ENCODE assay signal across 20 cellular contexts in the genomic region with DNA sequence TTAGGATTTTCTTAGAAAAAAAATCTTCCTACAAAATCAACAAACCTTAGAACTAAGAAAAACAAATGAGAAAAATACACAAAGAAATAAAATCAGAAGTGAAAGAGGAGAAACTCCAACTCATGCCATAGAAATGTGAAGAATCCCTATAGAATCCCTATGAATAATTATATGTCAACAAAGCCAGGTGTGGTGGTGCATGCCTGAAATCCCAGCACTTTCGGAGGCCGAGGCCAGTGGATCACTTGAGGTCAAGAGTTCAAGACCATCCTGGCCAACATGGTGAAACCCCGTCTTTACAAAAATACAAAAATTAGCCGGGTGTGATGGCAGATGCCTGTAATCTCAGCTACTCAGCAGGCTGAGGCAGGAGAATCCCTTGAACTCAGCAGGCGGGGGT. TPM values are rescaled to one million over a fixed set of nuclear protein-coding genes. Genes with fewer than 3 reads are reported as not detected.
DNase-seq lines count a peak whose midpoint lies in the region; ATAC-seq, FAIRE-seq and TF ChIP-seq lines count a peak whose summit lies in the region.
"Had no signal": no experiment of that assay in that cellular context is flagged by ENCODE, and none has a peak within 500 bp of the region (broad histone marks: within the 10 kb centered on the region; RNA-seq: fewer than 3 reads in every experiment).

No MANE protein-coding gene starts in this region.

- FAIRE-seq in bronchial epithelial cell (lab: Jason Lieb, UNC): no peak

- H3K27me3 ChIP-seq in bronchial epithelial cell (ENCODE audit: control insufficient read depth, insufficient read depth, low read length) (no peaks in the 10 kb centered on the region), mesenchymal stem cell (ENCODE audit: control insufficient read depth in 1 of 2, insufficient read depth in 1 of 2, low read length in 2 of 2) (no peaks in the 10 kb centered on the region), Karpas-422 (ENCODE audit: low read length) (no peaks in the 10 kb centered on the region)
- H3K27me3 ChIP-seq: BE2C, body of pancreas, Peyer's patch had no signal

- H3K9ac ChIP-seq in mesenchymal stem cell (ENCODE audit: low read length) (no peak overlapping the region), Karpas-422 (ENCODE audit: low read length) (no peak overlapping the region)

- H3K4me1 ChIP-seq in mesenchymal stem cell (ENCODE audit: control insufficient read depth, insufficient read depth, low read depth, low read length) (peaks cover 2% of the 10 kb centered on the region), Karpas-422 (ENCODE audit: low read length) (no peaks in the 10 kb centered on the region)
- H3K4me1 ChIP-seq: BE2C, body of pancreas, Peyer's patch had no signal

- H3K23ac ChIP-seq in mesenchymal stem cell (ENCODE audit: low read length in 2 of 2): no peak overlapping the region

- TF ChIP-seq CTCF in bronchial epithelial cell (IDR thresholded peaks at IDR 0.05; ENCODE audit: insufficient read depth, low read length, severe bottlenecking) (no peak), omental fat pad (IDR thresholded peaks at IDR 0.05) (no peak)

- H4K8ac ChIP-seq in mesenchymal stem cell (ENCODE audit: low read length): no peak overlapping the region

- H4K91ac ChIP-seq in mesenchymal stem cell (ENCODE audit: low read length): no peak overlapping the region

- no peak overlapping the region for H3K14ac ChIP-seq in mesenchymal stem cell (ENCODE audit: low read length in 2 of 2)

- H3K4me2 ChIP-seq in mesenchymal stem cell (ENCODE audit: low read length, poor library complexity, severe bottlenecking) (no peak overlapping the region), Karpas-422 (ENCODE audit: low read depth, low read length, poor library complexity, severe bottlenecking) (no peak overlapping the region)

- H2AFZ ChIP-seq in mesenchymal stem cell (ENCODE audit: low read depth, low read length) (no peak overlapping the region), Karpas-422 (ENCODE audit: low read length) (no peak overlapping the region)

- H3K79me2 ChIP-seq in Karpas-422 (ENCODE audit: low read length): no peaks in the 10 kb centered on the region

- no peaks in the 10 kb centered on the region for H3K36me3 ChIP-seq in bronchial epithelial cell (ENCODE audit: control insufficient read depth, insufficient read depth, low read length)
- no peaks in the 10 kb centered on the region for H3K36me3 ChIP-seq in mesenchymal stem cell (ENCODE audit: control insufficient read depth in 1 of 2, insufficient read depth in 2 of 2, low read depth in 1 of 2, low read length in 2 of 2)
- no peaks in the 10 kb centered on the region for H3K36me3 ChIP-seq in Karpas-422 (ENCODE audit: insufficient read depth, low read length)
- H3K36me3 ChIP-seq: BE2C had no signal

- no peak overlapping the region for H3K18ac ChIP-seq in mesenchymal stem cell (ENCODE audit: low read depth in 1 of 2, low read length in 2 of 2)

- no peak overlapping the region for H2BK120ac ChIP-seq in mesenchymal stem cell (ENCODE audit: low read depth, low read length)

- H2BK5ac ChIP-seq in mesenchymal stem cell (ENCODE audit: low read depth, low read length, poor library complexity, severe bottlenecking): no peak overlapping the region

- no peak overlapping the region for H2AK5ac ChIP-seq in mesenchymal stem cell (ENCODE audit: low read length, severe bottlenecking)

- no peak overlapping the region for H3K4me3 ChIP-seq in bronchial epithelial cell (ENCODE audit: low read depth, low read length)
- H3K4me3 ChIP-seq in mesenchymal stem cell (ENCODE audit: insufficient read depth in 1 of 2, low read depth in 1 of 2, low read length in 2 of 2): no peak overlapping the region
- H3K4me3 ChIP-seq in Karpas-422 (ENCODE audit: low read length): no peak overlapping the region
- H3K4me3 ChIP-seq: body of pancreas, Peyer's patch had no signal

- peak overlapping the region; percentile 86 for H3K27ac ChIP-seq in mesenchymal stem cell (ENCODE audit: low read length, poor library complexity, severe bottlenecking)
- H3K27ac ChIP-seq in Karpas-422 (ENCODE audit: low read length): no peak overlapping the region
- H3K27ac ChIP-seq: body of pancreas, Peyer's patch had no signal

- H3K4ac ChIP-seq in mesenchymal stem cell (ENCODE audit: low read depth in 1 of 2, low read length in 2 of 2): no peak overlapping the region

- no peak overlapping the region for H2BK12ac ChIP-seq in mesenchymal stem cell (ENCODE audit: low read length in 2 of 2)

- H3K9me3 ChIP-seq in mesenchymal stem cell (ENCODE audit: control insufficient read depth, low read length) (no peaks in the 10 kb centered on the region), Karpas-422 (ENCODE audit: low read length) (no peaks in the 10 kb centered on the region)
- H3K9me3 ChIP-seq: BE2C, body of pancreas, Peyer's patch had no signal

- H2BK15ac ChIP-seq in mesenchymal stem cell (ENCODE audit: low read depth, poor library complexity, severe bottlenecking): no peak overlapping the region

- H3K9me2 ChIP-seq in Karpas-422 (replicated peaks; ENCODE audit: insufficient read depth, low read length): no peaks in the 10 kb centered on the region

- no peaks in the 10 kb centered on the region for H4K20me1 ChIP-seq in Karpas-422 (ENCODE audit: insufficient read depth, low read depth, low read length)

- no peaks in the 10 kb centered on the region for H3K79me1 ChIP-seq in mesenchymal stem cell (replicated peaks; ENCODE audit: low read length, poor library complexity, severe bottlenecking)

- DNase-seq in EH (ENCODE audit: low read depth): peak; percentile 58
- DNase-seq in NCI-H226: peak; percentile 70
- peak; percentile 75 for DNase-seq in bronchial epithelial cell (ENCODE audit: low read depth)
- DNase-seq in mesenchymal stem cell: no peak
- no peak for DNase-seq in Karpas-422
- DNase-seq in SHP77 (lab: John Stamatoyannopoulos, UW): no peak
- DNase-seq in omental fat pad (ENCODE audit: low spot score): no peak
- DNase-seq: activated CD8-positive, alpha-beta memory T cell treated with anti-CD3 and anti-CD28 coated beads, Interleukin-2, amount 10 ng/mL, durations not matched to agents 7 days and 5 days; activated gamma-delta T cell treated with Interleukin-2 at 50 U/mL for 16 hours; BE2C; body of pancreas; DMS 273 treated with DMSO at 0.1 percent for 48 hours; effector CD4-positive, alpha-beta T cell; NCI-H2029 treated with DMSO at 0.1 percent for 48 hours; NCI-H526; Peyer's patch; stimulated activated naive B cell treated with anti-CD40 and anti-IgM and Interleukin-4, amounts not matched to agents 10 μg/mL and 1 μg/mL and 100 μg/mL, for 72 hours had no signal

- ATAC-seq in GM21717 (IDR thresholded peaks at IDR 0.05; ENCODE audit: unreplicated experiment) (no peak), omental fat pad (ENCODE audit: low FRiP score) (no peak)
- ATAC-seq: activated CD8-positive, alpha-beta memory T cell treated with anti-CD3 and anti-CD28 coated beads, Interleukin-2, amount 10 ng/mL, durations not matched to agents 7 days and 5 days; body of pancreas; stimulated activated naive B cell treated with anti-CD40 and anti-IgM and Interleukin-4, amounts not matched to agents 10 μg/mL and 1 μg/mL and 100 μg/mL, for 72 hours had no signal

- 7% methylated on average over 4 of the region's 5 CpGs for WGBS in mesenchymal stem cell

RNA-seq across cellular contexts. Expression of a gene that starts 27.1 kb away (rescaled TPM):
- total RNA-seq in bronchial epithelial cell (not detected in 2 replicates), omental fat pad (not detected)
- not detected for polyA plus RNA-seq in mesenchymal stem cell (2013, experiment 1 of 2)
- not detected for polyA plus RNA-seq in mesenchymal stem cell (2013, experiment 2 of 2)
- total RNA-seq in Karpas-422 (2014; rRNA removed; shearing (Covaris generic); ENCODE audit: low replicate concordance): not detected in 2 replicates
- total RNA-seq: activated CD8-positive, alpha-beta memory T cell treated with anti-CD3 and anti-CD28 coated beads, Interleukin-2, amount 10 ng/mL, durations not matched to agents 7 days and 5 days; Peyer's patch; skeletal muscle tissue; T-helper 1 cell treated with Interleukin-12 subunit alpha and Interleukin-12 subunit beta and Interleukin-4 antibody, amounts not matched to agents 30 ng/mL and 1 ng/mL, for 36 hours had no signal

Comparison
In these comparisons a context has a peak if more than half of its experiments do, and no peak if none do; other contexts are left out.
1. DNase-seq: peak in EH (single experiment), NCI-H226 (single experiment) and bronchial epithelial cell (single experiment); none in mesenchymal stem cell (single experiment), Karpas-422 (single experiment), SHP77 (0 of 2) and omental fat pad (single experiment).